8 cellular contexts compared by ENCODE assay signal in genomic region chr11:11620251-11620965, GRCh38. TPM values are rescaled to one million over a fixed set of nuclear protein-coding genes. Genes with fewer than 3 reads are reported as not detected.
A peak's percentile ranks its signal among the peaks of the same experiment; 100 is the strongest.
DNase-seq lines count a peak whose midpoint lies in the region; ATAC-seq and TF ChIP-seq lines count a peak whose summit lies in the region.

No MANE protein-coding gene starts in this region.

- H3K27me3 Mint-ChIP-seq in osteocyte (ENCODE audit: unreplicated experiment): no peaks in the 10 kb centered on the region

- ATAC-seq in GM21360 (IDR thresholded peaks at IDR 0.05; ENCODE audit: unreplicated experiment): no peak

- peak overlapping the region; percentile 69 for H3K27ac Mint-ChIP-seq in osteocyte (ENCODE audit: unreplicated experiment)

- H3K9me3 ChIP-seq in BLaER1 treated with 17β-estradiol and CSF1 and Interleukin-3, amounts not matched to agents 10 nM and 100 nM (replicated peaks in 1 of 11): no peaks in the 10 kb centered on the region

- DNase-seq in HEK293T (ENCODE audit: extremely low spot score) (peak; percentile 48), foreskin fibroblast (peak; percentile 7 to 53), osteocyte (ENCODE audit: extremely low spot score, unreplicated experiment) (no peak), DMS153 treated with DMSO at 0.1 percent for 48 hours (lab: John Stamatoyannopoulos, UW; ENCODE audit: unreplicated experiment) (no peak)
- DNase-seq in stimulated activated CD4-positive, alpha-beta T cell treated with anti-CD3 and anti-CD28 coated beads, Interleukin-12 subunit alpha, Interleukin-12 subunit beta, amount 100 ng/mL, for 4 hours: no peak

- no peaks in the 10 kb centered on the region for H3K9me3 Mint-ChIP-seq in osteocyte (ENCODE audit: unreplicated experiment)

- H3K27me3 ChIP-seq in BLaER1 treated with 17β-estradiol and CSF1 and Interleukin-3, amounts not matched to agents 10 nM and 100 nM: peaks cover 26 to 48% (median 30%) of the 10 kb centered on the region in 11 experiments

- TF ChIP-seq CTCF in VCaP (conservative IDR thresholded peaks at IDR 0.05) (no peak), foreskin fibroblast (IDR thresholded peaks at IDR 0.05; ENCODE audit: low read depth, low read length) (no peak), osteocyte (IDR thresholded peaks at IDR 0.05) (no peak)

- peaks cover 44% of the 10 kb centered on the region for H3K4me1 Mint-ChIP-seq in osteocyte (ENCODE audit: unreplicated experiment)

- peaks cover 13 to 18% (median 13%) of the 10 kb centered on the region in 10 experiments for H3K4me1 ChIP-seq in BLaER1 treated with 17β-estradiol and CSF1 and Interleukin-3, amounts not matched to agents 10 nM and 100 nM

- POLR2A ChIA-PET in HEK293T (lab: Yijun Ruan, JAX): interaction anchor here (0.8 to 1.1 kb wide), 3 partner anchors 10 to 811 kb away, joined by 3 to 4 read pairs (median 3); partner anchors contain the start of genes EIF4G2 and USP47

- H3K36me3 Mint-ChIP-seq in osteocyte (ENCODE audit: unreplicated experiment): peaks cover 3% of the 10 kb centered on the region

- H4K20me1 ChIP-seq in BLaER1 treated with 17β-estradiol and CSF1 and Interleukin-3, amounts not matched to agents 10 nM and 100 nM: no peaks in the 10 kb centered on the region; a peak in 2 of 22 replicates

- CTCF ChIA-PET in HEK293T (lab: Yijun Ruan, JAX): interaction anchor here (0.7 kb wide), 1 partner anchor 687 kb away, joined by 3 read pairs; no protein-coding TSS in a partner anchor

- H3K36me3 ChIP-seq in BLaER1 treated with 17β-estradiol and CSF1 and Interleukin-3, amounts not matched to agents 10 nM and 100 nM: no peaks in the 10 kb centered on the region

- peak overlapping the region in 5 of 11 experiments; percentile 14 to 72 (median 58); a peak in 4 of 22 replicates for H3K9ac ChIP-seq in BLaER1 treated with 17β-estradiol and CSF1 and Interleukin-3, amounts not matched to agents 10 nM and 100 nM

- no peak overlapping the region for H3K27ac ChIP-seq in BLaER1 treated with 17β-estradiol and CSF1 and Interleukin-3, amounts not matched to agents 10 nM and 100 nM
- H3K27ac ChIP-seq in VCaP: peak overlapping the region; percentile 81

- peak overlapping the region; percentile 99 to 100 (median 100) for H3K4me2 ChIP-seq in BLaER1 treated with 17β-estradiol and CSF1 and Interleukin-3, amounts not matched to agents 10 nM and 100 nM

- H3K4me3 Mint-ChIP-seq in osteocyte (ENCODE audit: unreplicated experiment): peak overlapping the region; percentile 87

- peak overlapping the region; percentile 59 to 76 (median 65) for H3K4me3 ChIP-seq in BLaER1 treated with 17β-estradiol and CSF1 and Interleukin-3, amounts not matched to agents 10 nM and 100 nM
- peak overlapping the region; percentile 52 to 58 for H3K4me3 ChIP-seq in foreskin fibroblast (ENCODE audit: low read depth in 1 of 2, low read length in 2 of 2)

TF ChIP-seq in HEK293T, 16 proteins besides CTCF, POLR2A, EP300 and RAD21:
- no peak for TF ChIP-seq ARNT (IDR thresholded peaks at IDR 0.05)
- TF ChIP-seq FOXM1 (IDR thresholded peaks at IDR 0.05; ENCODE audit: borderline replicate concordance): no peak
- no peak for TF ChIP-seq ELF4 (IDR thresholded peaks at IDR 0.05)
- TF ChIP-seq LEF1 (IDR thresholded peaks at IDR 0.05; ENCODE audit: borderline replicate concordance): no peak
- no peak for TF ChIP-seq ZNF384 (IDR thresholded peaks at IDR 0.05)
- no peak for TF ChIP-seq CTBP1 (IDR thresholded peaks at IDR 0.05; ENCODE audit: borderline replicate concordance)
- no peak for TF ChIP-seq TARDBP (IDR thresholded peaks at IDR 0.05)
- no peak for TF ChIP-seq FOXK2 (IDR thresholded peaks at IDR 0.05)
- TF ChIP-seq PKNOX1 (IDR thresholded peaks at IDR 0.05): no peak
- TF ChIP-seq SUZ12 (IDR thresholded peaks at IDR 0.05): no peak
- TF ChIP-seq L3MBTL2 (conservative IDR thresholded peaks at IDR 0.05): no peak
- TF ChIP-seq NFRKB (IDR thresholded peaks at IDR 0.05): no peak
- no peak for TF ChIP-seq SP1 (IDR thresholded peaks at IDR 0.05)
- TF ChIP-seq HDGF (IDR thresholded peaks at IDR 0.05; ENCODE audit: borderline replicate concordance): no peak
- no peak for TF ChIP-seq BHLHE40 (IDR thresholded peaks at IDR 0.05; ENCODE audit: borderline replicate concordance)
TF ChIP-seq in HEK293T: peak in this region for 0.

RNA-seq across cellular contexts. Expression of gene GALNT18, which starts 1.4 kb away (rescaled TPM):
- 39.8 and 42.5 TPM in 2 replicates for total RNA-seq in osteocyte

Comparison
In these comparisons a context has a peak if more than half of its experiments do, and no peak if none do; other contexts are left out.
1. DNase-seq: peak in HEK293T (single experiment) and foreskin fibroblast (2 of 2); none in osteocyte (single experiment), DMS153 treated with DMSO at 0.1 percent for 48 hours (single experiment) and stimulated activated CD4-positive, alpha-beta T cell treated with anti-CD3 and anti-CD28 coated beads, Interleukin-12 subunit alpha, Interleukin-12 subunit beta, amount 100 ng/mL, for 4 hours (single experiment).